11 cellular contexts compared by ENCODE assay signal in genomic region chr12:42213023-42213422, GRCh38. TPM values are rescaled to one million over a fixed set of nuclear protein-coding genes. Genes with fewer than 3 reads are reported as not detected.
DNase-seq lines count a peak whose midpoint lies in the region; ATAC-seq and TF ChIP-seq lines count a peak whose summit lies in the region.
"Had no signal": no experiment of that assay in that cellular context is flagged by ENCODE, and none has a peak within 500 bp of the region (broad histone marks: within the 10 kb centered on the region; RNA-seq: fewer than 3 reads in every experiment).

No MANE protein-coding gene starts in this region.

- H3K9me3 Mint-ChIP-seq in progenitor cell of endocrine pancreas (ENCODE audit: low read depth), result no peaks in the 10 kb centered on the region

- H3K9ac ChIP-seq in PC-3 (ENCODE audit: low read length), result no peak overlapping the region
- no peak overlapping the region for H3K9ac ChIP-seq in Karpas-422 (ENCODE audit: low read length)

- ATAC-seq in PC-3, result peak; percentile 59
- no peak for ATAC-seq in GM21825 (IDR thresholded peaks at IDR 0.05; ENCODE audit: unreplicated experiment)
- ATAC-seq in lower lobe of right lung, result no peak

- H3K9me2 ChIP-seq in PC-3 (replicated peaks; ENCODE audit: low read length), result no peaks in the 10 kb centered on the region
- H3K9me2 ChIP-seq in Karpas-422 (replicated peaks; ENCODE audit: insufficient read depth, low read length), result no peaks in the 10 kb centered on the region

- H3K36me3 Mint-ChIP-seq in progenitor cell of endocrine pancreas (ENCODE audit: insufficient read depth), result peaks cover 3% of the 10 kb centered on the region

- intact Hi-C loops in PC-3 (cut with micrococcal nuclease), result no loop called here
- intact Hi-C loops in left ventricle myocardium inferior (cut with micrococcal nuclease), result no loop called here
- intact Hi-C loops in lower lobe of right lung (cut with DNase I), result no loop called here

- H3K36me3 ChIP-seq in PC-3 (ENCODE audit: low read depth, low read length) (0 out of 2 replicates have a peak, but pooled peaks cover 6% of the 10 kb centered on the region), left ventricle myocardium inferior (peaks cover 21% of the 10 kb centered on the region), Karpas-422 (ENCODE audit: insufficient read depth, low read length) (peaks cover 14% of the 10 kb centered on the region; the same call in 1 of the 2 replicates), lower lobe of right lung (peaks cover 15% of the 10 kb centered on the region)

- H4K20me1 ChIP-seq in PC-3 (ENCODE audit: low read length), result no peaks in the 10 kb centered on the region
- H4K20me1 ChIP-seq in Karpas-422 (ENCODE audit: insufficient read depth, low read depth, low read length), result no peaks in the 10 kb centered on the region

- no TSS peak for BruUV-seq in PC-3 (replicated peaks; lab: Mats Ljungman, UMichigan)

- TF ChIP-seq CTCF in PC-3 (conservative IDR thresholded peaks at IDR 0.05; ENCODE audit: low read depth, low read length) (no peak), left ventricle myocardium inferior (IDR thresholded peaks at IDR 0.05; ENCODE audit: borderline replicate concordance) (no peak), progenitor cell of endocrine pancreas (IDR thresholded peaks at IDR 0.05; ENCODE audit: unreplicated experiment) (no peak), lower lobe of right lung (IDR thresholded peaks at IDR 0.05) (no peak)

- H3F3A ChIP-seq in PC-3 (ENCODE audit: low read length, unreplicated experiment), result no peaks in the 10 kb centered on the region

- DNase-seq in DMS79 treated with DMSO at 0.1 percent for 48 hours (lab: John Stamatoyannopoulos, UW), result peak; percentile 38
- DNase-seq in M059J (ENCODE audit: low read depth), result peak; percentile 58
- peak; percentile 75 for DNase-seq in PC-3
- no peak for DNase-seq in left ventricle myocardium inferior
- DNase-seq in Karpas-422, result no peak
- DNase-seq in progenitor cell of endocrine pancreas (ENCODE audit: low spot score, unreplicated experiment), result no peak
- no peak for DNase-seq in lower lobe of right lung
- DNase-seq: erythroblast, T1000, testis had no signal

- H2AFZ ChIP-seq in PC-3 (ENCODE audit: low read length) (no peak overlapping the region), Karpas-422 (ENCODE audit: low read length) (no peak overlapping the region)

- H3K4me3 ChIP-seq in PC-3 (ENCODE audit: low read length), result no peak overlapping the region
- no peak overlapping the region for H3K4me3 ChIP-seq in left ventricle myocardium inferior
- no peak overlapping the region for H3K4me3 ChIP-seq in Karpas-422 (ENCODE audit: low read length)
- no peak overlapping the region for H3K4me3 ChIP-seq in lower lobe of right lung
- H3K4me3 ChIP-seq: testis had no signal

- H3K27ac ChIP-seq in PC-3 (ENCODE audit: low read length) (no peak overlapping the region), left ventricle myocardium inferior (replicated peaks) (peak overlapping the region; percentile 68), Karpas-422 (ENCODE audit: low read length) (no peak overlapping the region), lower lobe of right lung (no peak overlapping the region)
- H3K27ac ChIP-seq: testis had no signal

- no peaks in the 10 kb centered on the region for H3K9me3 ChIP-seq in PC-3 (ENCODE audit: low read length)
- H3K9me3 ChIP-seq in left ventricle myocardium inferior (replicated peaks), result no peaks in the 10 kb centered on the region
- H3K9me3 ChIP-seq in Karpas-422 (ENCODE audit: low read length), result no peaks in the 10 kb centered on the region
- H3K9me3 ChIP-seq in lower lobe of right lung, result no peaks in the 10 kb centered on the region
- H3K9me3 ChIP-seq: testis had no signal

- H3K27ac Mint-ChIP-seq in progenitor cell of endocrine pancreas, result no peak overlapping the region

- CTCF ChIA-PET in PC-3 (lab: Charles Lee), result no interaction called here

- POLR2A ChIA-PET in PC-3 (lab: Charles Lee; ENCODE audit: unreplicated experiment), result no interaction called here

- H3K27me3 ChIP-seq in PC-3 (ENCODE audit: low read length) (no peaks in the 10 kb centered on the region), left ventricle myocardium inferior (ENCODE audit: low read depth) (no peaks in the 10 kb centered on the region), Karpas-422 (ENCODE audit: low read length) (no peaks in the 10 kb centered on the region), lower lobe of right lung (ENCODE audit: low read depth) (no peaks in the 10 kb centered on the region)
- H3K27me3 ChIP-seq: testis had no signal

- H3K4me2 ChIP-seq in PC-3 (ENCODE audit: low read length), result no peak overlapping the region
- H3K4me2 ChIP-seq in Karpas-422 (ENCODE audit: low read depth, low read length, poor library complexity, severe bottlenecking), result no peak overlapping the region

- 0 out of 2 replicates have a peak, but pooled peaks cover 3% of the 10 kb centered on the region for H3K79me2 ChIP-seq in PC-3 (ENCODE audit: low read length)
- peaks cover 90% of the 10 kb centered on the region for H3K79me2 ChIP-seq in Karpas-422 (ENCODE audit: low read length)

- peaks cover 11% of the 10 kb centered on the region for H3K4me1 Mint-ChIP-seq in progenitor cell of endocrine pancreas (ENCODE audit: low read depth)

- H3K4me1 ChIP-seq in PC-3 (ENCODE audit: insufficient read depth, low read length) (peaks cover 5% of the 10 kb centered on the region), left ventricle myocardium inferior (peaks cover 45% of the 10 kb centered on the region), Karpas-422 (ENCODE audit: low read length) (peaks cover 41% of the 10 kb centered on the region), lower lobe of right lung (peaks cover 9% of the 10 kb centered on the region)

- H3K4me3 Mint-ChIP-seq in progenitor cell of endocrine pancreas (ENCODE audit: low read depth), result no peak overlapping the region

- no peaks in the 10 kb centered on the region for H3K27me3 Mint-ChIP-seq in progenitor cell of endocrine pancreas

RNA-seq across cellular contexts. Expression of gene YAF2, which starts 25.0 kb away (rescaled TPM):
- 17.9 and 21.6 TPM in 2 replicates for total RNA-seq in M059J (2014; rRNA removed; shearing (Covaris generic))
- total RNA-seq in PC-3 (2014; rRNA removed) (6.8 and 7.5 TPM in 2 replicates), left ventricle myocardium inferior (88.1 TPM), progenitor cell of endocrine pancreas (30.5 and 33.8 TPM in 2 replicates), lower lobe of right lung (25.1 TPM)
- 36.3 and 81.7 TPM in 2 replicates for total RNA-seq in Karpas-422 (2014; rRNA removed; shearing (Covaris generic); ENCODE audit: low replicate concordance)

Comparison
In these comparisons a context has a peak if more than half of its experiments do, and no peak if none do; other contexts are left out.
1. DNase-seq: peak in DMS79 treated with DMSO at 0.1 percent for 48 hours (single experiment), M059J (single experiment) and PC-3 (single experiment); none in left ventricle myocardium inferior (single experiment), Karpas-422 (single experiment), progenitor cell of endocrine pancreas (single experiment) and lower lobe of right lung (single experiment).